In genomic region chr3:19887122-19887521, GRCh38 we compare ENCODE assay signal across 1 cellular context. TPM values are rescaled to one million over a fixed set of nuclear protein-coding genes. Genes with fewer than 3 reads are reported as not detected.
"Had no signal": no experiment of that assay in that cellular context is flagged by ENCODE, and none has a peak within 500 bp of the region (broad histone marks: within the 10 kb centered on the region; RNA-seq: fewer than 3 reads in every experiment).

No MANE protein-coding gene starts in this region.

RNA-seq across cellular contexts. Expression of gene EFHB, which starts 46.9 kb away (rescaled TPM):
- total RNA-seq: HT-29 had no signal
